Comparison of ENCODE assay signal across 37 cellular contexts in the genomic region with DNA sequence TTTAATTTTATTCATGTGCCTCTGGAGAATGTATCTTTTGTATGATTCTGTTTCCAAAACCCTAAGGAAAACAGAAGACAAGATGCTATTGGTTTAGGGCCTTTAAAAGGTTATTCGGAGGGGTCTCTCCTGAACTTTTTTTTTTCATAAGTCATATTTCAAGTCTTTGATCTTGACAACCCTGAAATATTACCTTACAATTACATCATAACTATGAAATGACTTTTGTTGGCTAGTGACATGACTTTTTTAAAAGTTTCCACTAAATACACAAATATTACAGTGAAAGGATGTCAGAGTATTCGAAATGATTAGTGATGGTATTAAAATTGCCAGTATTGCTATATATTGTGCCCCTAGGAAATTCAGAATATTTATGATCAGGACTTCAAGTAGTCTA.
"Had no signal": no experiment of that assay in that cellular context is flagged by ENCODE, and none has a peak within 500 bp of the region (broad histone marks: within the 10 kb centered on the region; RNA-seq: fewer than 3 reads in every experiment).

No MANE protein-coding gene starts in this region.

- H3K4me3 Mint-ChIP-seq: activated B cell treated with CpG ODN at 0.5 μM for 24 hours; activated CD4-positive, alpha-beta memory T cell treated with anti-CD3 and anti-CD28 coated beads for 36 hours; activated naive CD4-positive, alpha-beta T cell treated with anti-CD3 and anti-CD28 coated beads, Interleukin-2, amount 50 U/mL, for 24 hours; activated naive CD8-positive, alpha-beta T cell treated with anti-CD3 and anti-CD28 coated beads, Interleukin-2, amount 10 ng/mL, durations not matched to agents 7 days and 5 days; activated T-cell treated with anti-CD3 and anti-CD28 coated beads, Interleukin-2, amount 50 U/mL, for 72 hours; central memory CD8-positive, alpha-beta T cell had no signal

- DNase-seq: activated B cell treated with CpG ODN at 0.5 μM for 24 hours; activated CD4-positive, alpha-beta memory T cell treated with anti-CD3 and anti-CD28 coated beads for 36 hours; activated CD4-positive, alpha-beta T cell treated with anti-CD3 and anti-CD28 coated beads for 4 hours; activated CD4-positive, alpha-beta T cell treated with anti-CD3 and anti-CD28 coated beads, Interleukin-2, amount 50 U/mL, for 1 hour; activated CD4-positive, CD25-positive, alpha-beta regulatory T cell treated with anti-CD3 and anti-CD28 coated beads, Interleukin-2, amount 50 U/mL, for 72 hours; activated gamma-delta T cell; activated naive CD4-positive, alpha-beta T cell treated with Interleukin-2 at 50 U/mL for 16 hours; activated naive CD8-positive, alpha-beta T cell treated with anti-CD3 and anti-CD28 coated beads, Interleukin-2, amount 10 ng/mL, durations not matched to agents 7 days and 5 days; activated T-cell treated with anti-CD3 and anti-CD28 coated beads, Interleukin-2, amount 50 U/mL, for 1 hour; activated T-cell treated with anti-CD3 and anti-CD28 coated beads, Interleukin-2, amount 50 U/mL, for 72 hours; amygdala; KG1; MM.1S; MV-4-11; NCI-H1092; NCI-H1417; NCI-H146; NCI-H187; NCI-H2029 treated with DMSO at 0.1 percent for 48 hours; NCI-H2107; NCI-H2171; NCI-H510A; NCI-H526; NCI-H748 treated with DMSO at 0.1 percent for 48 hours; SHP77 treated with DMSO at 0.1 percent for 48 hours; SK-N-SH; T-helper 1 cell; T-helper 2 cell; T-helper 9 cell had no signal

- H3K9me3 ChIP-seq: ascending aorta, SJSA1, SK-N-SH had no signal

- H3K36me3 ChIP-seq: ascending aorta, cardiac muscle cell, SJSA1 had no signal

- H3K27me3 ChIP-seq: ascending aorta, SJSA1 had no signal

- H3K4me1 Mint-ChIP-seq: activated naive CD4-positive, alpha-beta T cell treated with anti-CD3 and anti-CD28 coated beads, Interleukin-2, amount 50 U/mL, for 24 hours; activated naive CD8-positive, alpha-beta T cell treated with anti-CD3 and anti-CD28 coated beads, Interleukin-2, amount 10 ng/mL, durations not matched to agents 7 days and 5 days; central memory CD8-positive, alpha-beta T cell had no signal

- H3K9me3 Mint-ChIP-seq: activated B cell treated with CpG ODN at 0.5 μM for 24 hours; activated CD4-positive, alpha-beta memory T cell treated with anti-CD3 and anti-CD28 coated beads for 36 hours; activated naive CD4-positive, alpha-beta T cell treated with anti-CD3 and anti-CD28 coated beads, Interleukin-2, amount 50 U/mL, for 24 hours; activated naive CD8-positive, alpha-beta T cell treated with anti-CD3 and anti-CD28 coated beads, Interleukin-2, amount 10 ng/mL, durations not matched to agents 7 days and 5 days; activated T-cell treated with anti-CD3 and anti-CD28 coated beads, Interleukin-2, amount 50 U/mL, for 72 hours; activated T-helper 2 cell treated with anti-CD3 and anti-CD28 coated beads, Interferon-gamma antibody, Interleukin-2, Interleukin-4, amounts not matched to agents 10 μg/mL and 5 μg/mL and 100 μg/mL, durations not matched to agents 14 hours and 24 hours and 36 hours; central memory CD8-positive, alpha-beta T cell had no signal

- ATAC-seq: activated T-cell treated with anti-CD3 and anti-CD28 coated beads, Interleukin-2, amount 50 U/mL, for 72 hours; Panc1 had no signal

- H3K27me3 Mint-ChIP-seq: activated B cell treated with CpG ODN at 0.5 μM for 24 hours; activated naive CD4-positive, alpha-beta T cell treated with anti-CD3 and anti-CD28 coated beads, Interleukin-2, amount 50 U/mL, for 24 hours had no signal

- H3K4me2 ChIP-seq: SK-N-SH had no signal

- H3K27ac ChIP-seq: ascending aorta, cardiac muscle cell, SJSA1, VCaP had no signal

- H3K36me3 Mint-ChIP-seq: activated CD4-positive, alpha-beta memory T cell treated with anti-CD3 and anti-CD28 coated beads for 36 hours; activated naive CD4-positive, alpha-beta T cell treated with anti-CD3 and anti-CD28 coated beads, Interleukin-2, amount 50 U/mL, for 24 hours; activated naive CD8-positive, alpha-beta T cell treated with anti-CD3 and anti-CD28 coated beads, Interleukin-2, amount 10 ng/mL, durations not matched to agents 7 days and 5 days had no signal

- H3K27ac Mint-ChIP-seq: activated B cell treated with CpG ODN at 0.5 μM for 24 hours; activated CD4-positive, alpha-beta memory T cell treated with anti-CD3 and anti-CD28 coated beads for 36 hours; activated naive CD4-positive, alpha-beta T cell treated with anti-CD3 and anti-CD28 coated beads, Interleukin-2, amount 50 U/mL, for 24 hours; activated naive CD8-positive, alpha-beta T cell treated with anti-CD3 and anti-CD28 coated beads, Interleukin-2, amount 10 ng/mL, durations not matched to agents 7 days and 5 days; activated T-cell treated with anti-CD3 and anti-CD28 coated beads, Interleukin-2, amount 50 U/mL, for 72 hours; activated T-helper 2 cell treated with anti-CD3 and anti-CD28 coated beads, Interferon-gamma antibody, Interleukin-2, Interleukin-4, amounts not matched to agents 10 μg/mL and 5 μg/mL and 100 μg/mL, durations not matched to agents 14 hours and 24 hours and 36 hours had no signal

- H3K4me3 ChIP-seq: ascending aorta, cardiac muscle cell, SJSA1 had no signal

- H3K4me1 ChIP-seq: ascending aorta had no signal

- H3K9ac ChIP-seq: SK-N-SH had no signal
